21 cellular contexts compared by ENCODE assay signal in the genomic region with DNA sequence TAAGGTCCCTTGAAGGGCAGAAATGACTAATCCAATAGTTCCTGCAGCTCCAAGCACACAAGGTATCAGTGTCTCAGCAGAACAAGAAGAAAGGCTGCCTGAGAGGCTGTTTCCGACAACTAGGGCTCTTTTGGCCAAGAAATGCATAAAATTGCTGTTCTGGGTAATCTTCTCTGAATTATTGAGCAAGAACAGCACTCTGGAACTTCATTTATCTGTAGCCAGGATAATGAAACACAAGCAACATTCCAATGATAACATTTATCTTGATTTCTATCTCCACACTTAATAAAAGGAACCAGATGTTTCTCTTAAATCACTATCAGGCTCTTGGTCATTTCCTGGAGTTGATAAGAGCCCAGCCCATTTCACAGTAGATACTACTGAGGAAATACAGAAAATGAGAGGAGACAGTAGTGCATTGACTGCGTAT. TPM values are rescaled to one million over a fixed set of nuclear protein-coding genes. Genes with fewer than 3 reads are reported as not detected.
A peak's percentile ranks its signal among the peaks of the same experiment; 100 is the strongest.
DNase-seq lines count a peak whose midpoint lies in the region; FAIRE-seq and TF ChIP-seq lines count a peak whose summit lies in the region.
"Had no signal": no experiment of that assay in that cellular context is flagged by ENCODE, and none has a peak within 500 bp of the region (broad histone marks: within the 10 kb centered on the region; RNA-seq: fewer than 3 reads in every experiment).

No MANE protein-coding gene starts in this region.

- peaks cover 59% of the 10 kb centered on the region for H3K4me1 Mint-ChIP-seq in HFFc6 (ENCODE audit: low read depth)
- peaks cover 24% of the 10 kb centered on the region for H3K4me1 Mint-ChIP-seq in chondrocyte (ENCODE audit: low read depth)
- H3K4me1 Mint-ChIP-seq in mesothelial cell of epicardium = no peaks in the 10 kb centered on the region
- H3K4me1 Mint-ChIP-seq: B cell had no signal

- 91 to 93% methylated on average over 2 of the region's 2 CpGs for WGBS in testis, 2 donors

- H3K4me1 ChIP-seq in testis = no peaks in the 10 kb centered on the region

- H3K27me3 ChIP-seq in testis = no peaks in the 10 kb centered on the region

- intact Hi-C loops in testis (cut with DNase I; ENCODE audit: low total_unique reads) = no loop called here

- H3K36me3 Mint-ChIP-seq in HFFc6 (ENCODE audit: low read depth) (peaks cover 10% of the 10 kb centered on the region), chondrocyte (ENCODE audit: low read depth) (no peaks in the 10 kb centered on the region), mesothelial cell of epicardium (peaks cover 3% of the 10 kb centered on the region)
- H3K36me3 Mint-ChIP-seq: activated naive CD4-positive, alpha-beta T cell treated with anti-CD3 and anti-CD28 coated beads, Interleukin-2, amount 50 U/mL, for 24 hours had no signal

- H3K27ac Mint-ChIP-seq in HFFc6 (peak overlapping the region; percentile 51), chondrocyte (ENCODE audit: unreplicated experiment) (peak overlapping the region; percentile 15), mesothelial cell of epicardium (no peak overlapping the region)
- H3K27ac Mint-ChIP-seq: activated naive CD4-positive, alpha-beta T cell treated with anti-CD3 and anti-CD28 coated beads, Interleukin-2, amount 50 U/mL, for 24 hours; B cell; stimulated activated naive CD8-positive, alpha-beta T cell treated with anti-CD3 and anti-CD28 coated beads, Interleukin-15, Interleukin-2, amounts not matched to agents 100 ng/mL and 50 ng/mL, for 24 hours; T-helper 2 cell treated with Interferon-gamma antibody and Interleukin-4, amounts not matched to agents 5 μg/mL and 100 μg/mL, for 36 hours had no signal

- FAIRE-seq in urothelium cell line (lab: Jason Lieb, UNC) = no peak
- FAIRE-seq: D721Med had no signal

- no peaks in the 10 kb centered on the region for H3K36me3 ChIP-seq in testis (ENCODE audit: low read depth, missing control alignments)

- H3K9me3 Mint-ChIP-seq in HFFc6 = peaks cover 5% of the 10 kb centered on the region; the same call in 1 of the 2 replicates
- peaks cover 3% of the 10 kb centered on the region for H3K9me3 Mint-ChIP-seq in chondrocyte (ENCODE audit: low read depth)
- peaks cover 5% of the 10 kb centered on the region for H3K9me3 Mint-ChIP-seq in mesothelial cell of epicardium
- H3K9me3 Mint-ChIP-seq: activated naive CD4-positive, alpha-beta T cell treated with anti-CD3 and anti-CD28 coated beads, Interleukin-2, amount 50 U/mL, for 24 hours; central memory CD8-positive, alpha-beta T cell had no signal

- DNase-seq in AG08395 (ENCODE audit: low spot score) (peak; percentile 55), HFFc6 (peak; percentile 66), chondrocyte (ENCODE audit: low spot score) (no peak), lung microvascular endothelial cell (ENCODE audit: low read depth in 2 of 2) (peak; percentile 35 to 86), NCI-H69 (lab: John Stamatoyannopoulos, UW) (no peak), testis (no peak), urothelium cell line (ENCODE audit: low spot score) (no peak), mesothelial cell of epicardium (ENCODE audit: low spot score in 2 of 2, unreplicated experiment in 2 of 2) (no peak)
- DNase-seq: activated CD4-positive, alpha-beta T cell treated with anti-CD3 and anti-CD28 coated beads for 4 hours; Kasumi-1; left cardiac atrium; NCI-H446 treated with DMSO at 0.1 percent for 48 hours; posterior cingulate gyrus; SHP77 had no signal

- no peak overlapping the region for H3K4me3 Mint-ChIP-seq in HFFc6
- no peak overlapping the region for H3K4me3 Mint-ChIP-seq in chondrocyte (ENCODE audit: unreplicated experiment)
- no peak overlapping the region for H3K4me3 Mint-ChIP-seq in mesothelial cell of epicardium
- H3K4me3 Mint-ChIP-seq: activated naive CD4-positive, alpha-beta T cell treated with anti-CD3 and anti-CD28 coated beads, Interleukin-2, amount 50 U/mL, for 24 hours; B cell; central memory CD8-positive, alpha-beta T cell; stimulated activated naive CD8-positive, alpha-beta T cell treated with anti-CD3 and anti-CD28 coated beads, Interleukin-15, Interleukin-2, amounts not matched to agents 100 ng/mL and 50 ng/mL, for 24 hours; T-helper 2 cell treated with Interferon-gamma antibody and Interleukin-4, amounts not matched to agents 5 μg/mL and 100 μg/mL, for 36 hours had no signal

- no peak overlapping the region for H3K4me3 ChIP-seq in testis

- no peak overlapping the region for H3K27ac ChIP-seq in testis
- H3K27ac ChIP-seq: HL-60 had no signal

- H3K27me3 Mint-ChIP-seq in HFFc6 (ENCODE audit: insufficient read depth) (no peaks in the 10 kb centered on the region; the same call in 1 of the 2 replicates), chondrocyte (ENCODE audit: low read depth) (no peaks in the 10 kb centered on the region), mesothelial cell of epicardium (ENCODE audit: low read depth) (no peaks in the 10 kb centered on the region)
- H3K27me3 Mint-ChIP-seq: activated naive CD4-positive, alpha-beta T cell treated with anti-CD3 and anti-CD28 coated beads, Interleukin-2, amount 50 U/mL, for 24 hours; central memory CD8-positive, alpha-beta T cell had no signal

- H3K9me3 ChIP-seq in testis = no peaks in the 10 kb centered on the region

- TF ChIP-seq POLR2A in testis (IDR thresholded peaks at IDR 0.05) = no peak

- no peak for TF ChIP-seq CTCF in HFFc6 (IDR thresholded peaks at IDR 0.05)
- TF ChIP-seq CTCF in chondrocyte (IDR thresholded peaks at IDR 0.05) = no peak
- no peak for TF ChIP-seq CTCF in testis (IDR thresholded peaks at IDR 0.05)
- TF ChIP-seq CTCF in mesothelial cell of epicardium (IDR thresholded peaks at IDR 0.05; ENCODE audit: unreplicated experiment) = no peak

RNA-seq across cellular contexts. Expression of gene AUH, which starts 17.0 kb away (rescaled TPM):
- 10 to 100 TPM in 4 of 6 experiments, 1 to 10 TPM in 2; 9.8 to 11.3 (median 10.6) TPM for total RNA-seq in HFFc6 (2021; fragmentation: NEBNext Ultra II Directional; extraction: Animal tissue kit (Norgen Biotek cat#: 25700))
- total RNA-seq in chondrocyte (8.8 to 11.5 TPM (median 9.1 TPM) in 3 replicates), lung microvascular endothelial cell (7.8 and 13.3 TPM in 2 replicates), testis (10 to 100 TPM; 31.7 to 33.9 TPM), mesothelial cell of epicardium (23.7 to 24.8 TPM (median 24.1 TPM) in 3 replicates)
- 9.1 TPM for polyA plus RNA-seq in testis (ENCODE audit: insufficient read depth, low read depth, low replicate concordance)

RNA-seq across cellular contexts. Expression of gene NFIL3, which starts 44.9 kb away (rescaled TPM):
- 10 to 100 TPM; 11.8 to 18.5 (median 17.4) TPM for total RNA-seq in HFFc6 (2021; fragmentation: NEBNext Ultra II Directional; extraction: Animal tissue kit (Norgen Biotek cat#: 25700))
- total RNA-seq in chondrocyte = 22.5 to 43.3 TPM (median 43.2 TPM) in 3 replicates
- 2.6 and 4.6 TPM in 2 replicates for total RNA-seq in lung microvascular endothelial cell
- total RNA-seq in testis = 10 to 100 TPM; 25.3 to 30.5 TPM
- polyA plus RNA-seq in testis (ENCODE audit: insufficient read depth, low read depth, low replicate concordance) = 34.8 TPM
- total RNA-seq in mesothelial cell of epicardium = 25.8 to 28.1 TPM (median 26.3 TPM) in 3 replicates

Comparison
In these comparisons a context has a peak if more than half of its experiments do, and no peak if none do; other contexts are left out.
1. DNase-seq: peak in AG08395 (single experiment), HFFc6 (single experiment) and lung microvascular endothelial cell (2 of 2); none in chondrocyte (single experiment), NCI-H69 (single experiment), testis (single experiment), urothelium cell line (single experiment) and mesothelial cell of epicardium (0 of 2).